ENCODE assay signal across 8 cellular contexts in the genomic region with DNA sequence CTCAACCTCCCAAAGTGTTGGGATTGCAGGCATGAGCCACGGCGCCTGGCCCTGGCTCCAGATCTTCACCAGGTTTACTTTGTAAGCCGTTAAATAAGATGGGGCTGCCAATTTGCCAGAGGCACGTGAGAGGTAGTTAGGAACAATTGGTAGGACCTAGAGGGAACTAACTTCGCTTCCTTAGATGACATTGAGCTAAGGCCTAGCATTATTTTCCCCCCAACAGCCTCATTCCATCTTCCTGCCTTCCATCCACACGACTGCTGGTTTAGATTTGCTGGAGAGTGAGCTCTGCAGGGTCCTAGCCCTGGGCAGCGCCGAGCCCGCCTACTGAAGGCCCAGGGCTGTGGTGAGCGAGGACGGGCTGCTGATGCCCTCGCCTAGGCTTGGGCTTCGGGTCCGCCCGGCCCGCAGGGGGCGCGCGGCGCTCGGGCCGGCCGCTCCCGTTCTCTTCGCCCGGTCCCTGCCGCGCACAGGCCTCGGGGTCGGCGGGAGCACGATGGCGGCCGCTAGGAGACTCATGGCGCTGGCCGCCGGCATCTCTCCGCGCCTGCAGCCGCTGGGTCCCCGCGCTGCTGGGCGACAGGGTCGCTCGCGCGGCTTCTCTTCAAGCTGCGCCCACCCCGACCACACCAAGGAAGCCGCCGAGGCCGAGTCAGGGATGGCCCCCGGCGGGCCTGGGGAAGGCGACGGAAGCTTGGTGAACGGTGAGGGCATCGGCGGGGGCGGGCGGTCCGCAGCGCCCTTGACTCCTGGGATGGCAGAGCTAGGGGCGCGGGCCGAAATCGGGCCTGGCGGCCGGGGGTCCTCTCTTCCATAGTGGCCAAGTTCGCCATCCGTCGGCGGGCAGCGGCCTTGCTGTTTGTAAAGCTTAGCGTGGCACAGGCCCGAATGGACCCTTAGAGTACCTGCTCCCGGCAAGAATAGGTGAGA.
DNase-seq lines count a peak whose midpoint lies in the region; ATAC-seq and TF ChIP-seq lines count a peak whose summit lies in the region.

No MANE protein-coding gene starts in this region.

- TF ChIP-seq CTCF in RWPE2 (IDR thresholded peaks at IDR 0.05; ENCODE audit: poor library complexity, severe bottlenecking), result peak; percentile 97
- peak; percentile 63 for TF ChIP-seq CTCF in neutrophil (IDR thresholded peaks at IDR 0.05)

- H3K27ac ChIP-seq in RWPE2 (ENCODE audit: poor library complexity, severe bottlenecking) (peak overlapping the region; percentile 53), neutrophil (no peak overlapping the region), substantia nigra (ENCODE audit: low read depth, low read length, poor library complexity, severe bottlenecking) (peak overlapping the region; percentile 58)

- ATAC-seq in GM21723 (IDR thresholded peaks at IDR 0.05; ENCODE audit: unreplicated experiment) (peak; percentile 91), RWPE2 (ENCODE audit: low read depth) (peak; percentile 99)

- H3K4me3 ChIP-seq in RWPE2 (ENCODE audit: severe bottlenecking) (peak overlapping the region; percentile 95), neutrophil (ENCODE audit: low read depth in 1 of 2, low read length in 1 of 2) (peak overlapping the region; percentile 67 to 75)

- no peaks in the 10 kb centered on the region for H3K4me1 ChIP-seq in RWPE2 (ENCODE audit: insufficient read depth, poor library complexity, severe bottlenecking)
- H3K4me1 ChIP-seq in neutrophil (ENCODE audit: control insufficient read depth in 1 of 2, insufficient read depth in 1 of 2, low read depth in 1 of 2, low read length in 1 of 2), result peaks cover 10 to 15% of the 10 kb centered on the region in 2 experiments

- H3K27me3 ChIP-seq in RWPE2 (ENCODE audit: insufficient read depth, poor library complexity, severe bottlenecking), result no peaks in the 10 kb centered on the region
- no peaks in the 10 kb centered on the region for H3K27me3 ChIP-seq in neutrophil

- DNase-seq in ELF-1 (ENCODE audit: low read depth, low spot score), result peak; percentile 94
- DNase-seq in KG1 (lab: John Stamatoyannopoulos, UW), result peak; percentile 78
- no peak for DNase-seq in RWPE2 (ENCODE audit: low spot score)
- peak; percentile 71 for DNase-seq in activated gamma-delta T cell treated with Interleukin-2 at 50 U/mL for 16 hours
- DNase-seq in foreskin melanocyte, result peak; percentile 85
- DNase-seq in substantia nigra (lab: John Stamatoyannopoulos, UW), result peak in 45 of 49 donors; percentile 15 to 85 (median 60)

- H3K9me3 ChIP-seq in RWPE2 (ENCODE audit: severe bottlenecking) (no peaks in the 10 kb centered on the region), neutrophil (no peaks in the 10 kb centered on the region)

- H3K36me3 ChIP-seq in RWPE2 (ENCODE audit: low read depth) (peaks cover 36% of the 10 kb centered on the region), neutrophil (peaks cover 19% of the 10 kb centered on the region)
